Comparison of ENCODE assay signal across 14 cellular contexts in genomic region chr5:158422653-158423505, GRCh38.
"Had no signal": no experiment of that assay in that cellular context is flagged by ENCODE, and none has a peak within 500 bp of the region (broad histone marks: within the 10 kb centered on the region; RNA-seq: fewer than 3 reads in every experiment).

No MANE protein-coding gene starts in this region.

- H3K27me3 Mint-ChIP-seq: activated CD4-positive, alpha-beta T cell treated with anti-CD3 and anti-CD28 coated beads, Interleukin-2, amount 10 ng/mL, durations not matched to agents 24 days and 14 days; stimulated activated naive B cell treated with anti-CD40 and anti-IgM and Interleukin-4, amounts not matched to agents 10 μg/mL and 1 μg/mL and 100 μg/mL, for 72 hours had no signal

- H3K4me1 Mint-ChIP-seq: activated CD4-positive, alpha-beta T cell treated with anti-CD3 and anti-CD28 coated beads, Interleukin-2, amount 10 ng/mL, durations not matched to agents 24 days and 14 days; activated T-helper 17 cell treated with anti-CD3 and anti-CD28 coated beads, Interleukin-2, amount 50 U/mL, for 72 hours; central memory CD8-positive, alpha-beta T cell; immature natural killer cell; T-helper 17 cell; WTC11 had no signal

- H3K36me3 Mint-ChIP-seq: stimulated activated naive B cell treated with anti-CD40 and anti-IgM and Interleukin-4, amounts not matched to agents 10 μg/mL and 1 μg/mL and 100 μg/mL, for 72 hours; WTC11 had no signal

- H3K27ac Mint-ChIP-seq: activated CD4-positive, alpha-beta T cell treated with anti-CD3 and anti-CD28 coated beads, Interleukin-2, amount 10 ng/mL, durations not matched to agents 24 days and 14 days; activated naive CD4-positive, alpha-beta T cell treated with anti-CD3 and anti-CD28 coated beads for 36 hours; activated T-helper 17 cell treated with anti-CD3 and anti-CD28 coated beads, Interleukin-2, amount 50 U/mL, for 72 hours; immature natural killer cell; stimulated activated naive B cell treated with anti-CD40 and anti-IgM and Interleukin-4, amounts not matched to agents 10 μg/mL and 1 μg/mL and 100 μg/mL, for 72 hours; T-helper 17 cell; WTC11 had no signal

- H3K4me3 Mint-ChIP-seq: activated CD4-positive, alpha-beta T cell treated with anti-CD3 and anti-CD28 coated beads, Interleukin-2, amount 10 ng/mL, durations not matched to agents 24 days and 14 days; activated naive CD4-positive, alpha-beta T cell treated with anti-CD3 and anti-CD28 coated beads for 36 hours; activated T-helper 17 cell treated with anti-CD3 and anti-CD28 coated beads, Interleukin-2, amount 50 U/mL, for 72 hours; central memory CD8-positive, alpha-beta T cell; immature natural killer cell; stimulated activated naive B cell treated with anti-CD40 and anti-IgM and Interleukin-4, amounts not matched to agents 10 μg/mL and 1 μg/mL and 100 μg/mL, for 72 hours; T-helper 17 cell; WTC11 had no signal

- ATAC-seq: activated T-helper 17 cell treated with anti-CD3 and anti-CD28 coated beads, Interleukin-2, amount 50 U/mL, for 72 hours; stimulated activated naive B cell treated with anti-CD40 and anti-IgM and Interleukin-4, amounts not matched to agents 10 μg/mL and 1 μg/mL and 100 μg/mL, for 72 hours; T-helper 17 cell; WTC11 had no signal

- H3K9me3 Mint-ChIP-seq: activated naive CD4-positive, alpha-beta T cell treated with anti-CD3 and anti-CD28 coated beads for 36 hours; stimulated activated naive B cell treated with anti-CD40 and anti-IgM and Interleukin-4, amounts not matched to agents 10 μg/mL and 1 μg/mL and 100 μg/mL, for 72 hours had no signal

- DNase-seq: activated CD4-positive, alpha-beta T cell treated with anti-CD3 and anti-CD28 coated beads, Interleukin-2, amount 10 ng/mL, durations not matched to agents 24 days and 14 days; activated CD8-positive, alpha-beta memory T cell treated with anti-CD3 and anti-CD28 coated beads for 24 hours; activated naive CD4-positive, alpha-beta T cell treated with anti-CD3 and anti-CD28 coated beads for 36 hours; cortex of kidney; effector memory CD4-positive, alpha-beta T cell; immature natural killer cell; retina; stimulated activated CD4-positive, alpha-beta T cell treated with anti-CD3 and anti-CD28 coated beads, Interleukin-2, amount 100 ng/mL, for 24 hours; stimulated activated naive B cell treated with anti-CD40 and anti-IgM and Interleukin-4, amounts not matched to agents 10 μg/mL and 1 μg/mL and 100 μg/mL, for 72 hours; substantia nigra; T-helper 17 cell had no signal
